10 cellular contexts compared by ENCODE assay signal in the genomic region with DNA sequence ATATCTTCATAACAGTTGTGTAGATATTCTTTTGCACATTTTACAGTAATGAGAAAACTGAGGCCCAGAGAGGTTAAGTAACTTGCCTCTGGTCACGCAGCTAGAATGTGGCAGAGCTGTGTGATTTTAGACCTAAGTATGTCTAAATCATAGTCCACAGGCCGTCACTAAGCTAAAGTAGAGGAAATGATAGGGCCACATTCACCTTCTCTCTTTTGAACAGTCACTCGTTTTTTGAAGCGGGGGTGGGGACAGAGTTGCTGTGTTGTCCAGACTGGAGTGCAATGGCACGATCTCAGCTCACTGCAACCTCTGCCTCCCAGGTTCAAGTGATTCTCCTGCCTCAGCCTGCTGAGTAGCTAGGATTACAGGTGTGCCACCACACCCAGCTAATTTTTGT.
A peak's percentile ranks its signal among the peaks of the same experiment; 100 is the strongest.
DNase-seq lines count a peak whose midpoint lies in the region; ATAC-seq, FAIRE-seq and TF ChIP-seq lines count a peak whose summit lies in the region.
"Had no signal": no experiment of that assay in that cellular context is flagged by ENCODE, and none has a peak within 500 bp of the region (broad histone marks: within the 10 kb centered on the region; RNA-seq: fewer than 3 reads in every experiment).

No MANE protein-coding gene starts in this region.

- no peaks in the 10 kb centered on the region for H3K36me3 ChIP-seq in keratinocyte (ENCODE audit: control insufficient read depth in 2 of 2, extremely low read depth in 1 of 2, insufficient read depth in 2 of 2, low read length in 2 of 2)
- no peaks in the 10 kb centered on the region for H3K36me3 ChIP-seq in transverse colon
- H3K36me3 ChIP-seq: BE2C had no signal

- H3K9me3 ChIP-seq in keratinocyte (ENCODE audit: control insufficient read depth, low read depth, low read length) = no peaks in the 10 kb centered on the region
- H3K9me3 ChIP-seq in transverse colon = no peaks in the 10 kb centered on the region
- H3K9me3 ChIP-seq: BE2C had no signal

- peak overlapping the region; percentile 72 for H3K9ac ChIP-seq in keratinocyte (ENCODE audit: control insufficient read depth, extremely low read depth, insufficient read depth, low read length)

- CTCF ChIA-PET in activated naive CD4-positive, alpha-beta T cell treated with anti-CD3 and anti-CD28 coated beads for 36 hours (lab: Charles Lee) = interaction anchor here (0.6 to 3.2 kb wide), 7 partner anchors 8 to 134 kb away, joined by 3 to 13 read pairs (median 4); a partner anchor contains a TSS
- CTCF ChIA-PET in activated CD4-positive, alpha-beta memory T cell treated with anti-CD3 and anti-CD28 coated beads, Interleukin-2, amount 10 ng/mL, durations not matched to agents 7 days and 5 days (lab: Charles Lee) = interaction anchor here (0.7 to 9.3 kb wide), 10 partner anchors 10 to 175 kb away, joined by 3 to 92 read pairs (median 8); no protein-coding TSS in a partner anchor

- H2AFZ ChIP-seq in keratinocyte (ENCODE audit: control insufficient read depth, low read length) = no peak overlapping the region

- 70 to 75% methylated on average over 2 to 5 of the region's 5 CpGs for WGBS in transverse colon (ENCODE audit: low coverage in 1 of 2), 2 donors

- H3K4me3 Mint-ChIP-seq in activated naive CD4-positive, alpha-beta T cell treated with anti-CD3 and anti-CD28 coated beads for 36 hours = no peak overlapping the region
- H3K4me3 Mint-ChIP-seq in activated CD4-positive, alpha-beta memory T cell treated with anti-CD3 and anti-CD28 coated beads, Interleukin-2, amount 10 ng/mL, durations not matched to agents 7 days and 5 days = no peak overlapping the region

- POLR2A ChIA-PET in activated CD4-positive, alpha-beta memory T cell treated with anti-CD3 and anti-CD28 coated beads, Interleukin-2, amount 10 ng/mL, durations not matched to agents 7 days and 5 days (lab: Charles Lee) = interaction anchor here (0.7 to 10.5 kb wide), 11 partner anchors 9 to 107 kb away, joined by 3 to 301 read pairs (median 6); a partner anchor contains a TSS

- H3K79me2 ChIP-seq in keratinocyte (ENCODE audit: control insufficient read depth, insufficient read depth, low read length) = peaks cover 19% of the 10 kb centered on the region

- H3K27me3 ChIP-seq in keratinocyte (ENCODE audit: control insufficient read depth, extremely low read depth, insufficient read depth, low read length) = no peaks in the 10 kb centered on the region
- no peaks in the 10 kb centered on the region for H3K27me3 ChIP-seq in transverse colon
- H3K27me3 ChIP-seq: BE2C had no signal

- ATAC-seq in GM19324 (IDR thresholded peaks at IDR 0.05; ENCODE audit: low FRiP score, unreplicated experiment) = no peak

- no peaks in the 10 kb centered on the region for H4K20me1 ChIP-seq in keratinocyte (ENCODE audit: control insufficient read depth, extremely low read depth, insufficient read depth, low read length)

- peaks cover 3% of the 10 kb centered on the region for H3K36me3 Mint-ChIP-seq in activated naive CD4-positive, alpha-beta T cell treated with anti-CD3 and anti-CD28 coated beads for 36 hours (ENCODE audit: low read depth)
- peaks cover 39% of the 10 kb centered on the region for H3K36me3 Mint-ChIP-seq in activated CD4-positive, alpha-beta memory T cell treated with anti-CD3 and anti-CD28 coated beads, Interleukin-2, amount 10 ng/mL, durations not matched to agents 7 days and 5 days (ENCODE audit: low read depth)

- dilution Hi-C loops in keratinocyte (cut with MboI; ENCODE audit: extremely low pct_ligation_motif_present, low sequenced_read_pairs) = loop anchor here (25.0 kb wide), 1 partner anchor 142 kb away; no protein-coding TSS in a partner anchor

- intact Hi-C loops in activated naive CD4-positive, alpha-beta T cell treated with anti-CD3 and anti-CD28 coated beads for 36 hours (cut with micrococcal nuclease) = loop anchor here (1.0 to 2.0 kb wide), 2 partner anchors 14 to 54 kb away; no protein-coding TSS in a partner anchor
- intact Hi-C loops in transverse colon (cut with DNase I; ENCODE audit: low total_unique reads) = no loop called here

- peaks cover 95% of the 10 kb centered on the region for H3K4me1 Mint-ChIP-seq in activated naive CD4-positive, alpha-beta T cell treated with anti-CD3 and anti-CD28 coated beads for 36 hours (ENCODE audit: low read depth)
- peaks cover 95% of the 10 kb centered on the region for H3K4me1 Mint-ChIP-seq in activated CD4-positive, alpha-beta memory T cell treated with anti-CD3 and anti-CD28 coated beads, Interleukin-2, amount 10 ng/mL, durations not matched to agents 7 days and 5 days

- no peak for TF ChIP-seq EP300 in transverse colon (IDR thresholded peaks at IDR 0.05; ENCODE audit: low read depth)

- no peaks in the 10 kb centered on the region for H3K9me1 ChIP-seq in keratinocyte (ENCODE audit: control insufficient read depth, extremely low read depth, insufficient read depth, low read length)

- TF ChIP-seq CTCF in keratinocyte (optimal IDR thresholded peaks at IDR 0.05 in 1 of 3, IDR thresholded peaks at IDR 0.05 in 1 of 3, conservative IDR thresholded peaks at IDR 0.05 in 1 of 3; ENCODE audit: extremely low read depth in 1 of 3, insufficient read depth in 2 of 3, low read length in 3 of 3) (no peak), transverse colon (IDR thresholded peaks at IDR 0.05) (no peak)

- in situ Hi-C loops in transverse colon (cut with MboI; ENCODE audit: low pct_ligation_motif_present in 1 of 4, low pct_unique_long_range_greater_than_20kb in 1 of 4, low sequenced_read_pairs in 3 of 4) = loop anchor here in 1 of 4 donors (10.0 kb wide), 1 partner anchor 54 kb away; no protein-coding TSS in a partner anchor

- H3K4me1 ChIP-seq in keratinocyte (ENCODE audit: control insufficient read depth, extremely low read depth, insufficient read depth, low read length) (peaks cover 29% of the 10 kb centered on the region), transverse colon (peaks cover 62 to 87% (median 69%) of the 10 kb centered on the region in 4 donors)

- no peak for TF ChIP-seq POLR2A in transverse colon (IDR thresholded peaks at IDR 0.05)

- no peak overlapping the region for H3K4me3 ChIP-seq in keratinocyte (ENCODE audit: control insufficient read depth in 2 of 3, extremely low read depth in 1 of 3, insufficient read depth in 2 of 3, low read depth in 1 of 3, low read length in 3 of 3)
- H3K4me3 ChIP-seq in transverse colon = no peak overlapping the region

- FAIRE-seq in keratinocyte (lab: Jason Lieb, UNC) = no peak

- H3K27ac ChIP-seq in keratinocyte (ENCODE audit: control insufficient read depth, insufficient read depth, low read length) (peak overlapping the region; percentile 85), transverse colon (peak overlapping the region; percentile 80 to 90 (median 86))

- peak; percentile 45 for DNase-seq in activated naive CD4-positive, alpha-beta T cell treated with anti-CD3 and anti-CD28 coated beads for 36 hours
- no peak for DNase-seq in activated naive CD4-positive, alpha-beta T cell treated with Interleukin-2 at 50 U/mL for 16 hours
- peak; percentile 47 for DNase-seq in activated CD4-positive, alpha-beta memory T cell treated with anti-CD3 and anti-CD28 coated beads, Interleukin-2, amount 10 ng/mL, durations not matched to agents 7 days and 5 days
- no peak for DNase-seq in keratinocyte (ENCODE audit: low read depth, low spot score)
- no peak for DNase-seq in transverse colon
- DNase-seq in hippocampal formation (lab: John Stamatoyannopoulos, UW) = no peak
- DNase-seq in NCI-H446 (lab: John Stamatoyannopoulos, UW) = no peak
- DNase-seq: BE2C, NCI-H1048 had no signal

- peak overlapping the region; percentile 89 for H3K27ac Mint-ChIP-seq in activated naive CD4-positive, alpha-beta T cell treated with anti-CD3 and anti-CD28 coated beads for 36 hours
- peak overlapping the region; percentile 95 for H3K27ac Mint-ChIP-seq in activated CD4-positive, alpha-beta memory T cell treated with anti-CD3 and anti-CD28 coated beads, Interleukin-2, amount 10 ng/mL, durations not matched to agents 7 days and 5 days

- no peaks in the 10 kb centered on the region for H3K27me3 Mint-ChIP-seq in activated naive CD4-positive, alpha-beta T cell treated with anti-CD3 and anti-CD28 coated beads for 36 hours (ENCODE audit: low read depth)
- H3K27me3 Mint-ChIP-seq in activated CD4-positive, alpha-beta memory T cell treated with anti-CD3 and anti-CD28 coated beads, Interleukin-2, amount 10 ng/mL, durations not matched to agents 7 days and 5 days = no peaks in the 10 kb centered on the region

- H3K9me3 Mint-ChIP-seq in activated naive CD4-positive, alpha-beta T cell treated with anti-CD3 and anti-CD28 coated beads for 36 hours = peaks cover 2% of the 10 kb centered on the region
- H3K9me3 Mint-ChIP-seq in activated CD4-positive, alpha-beta memory T cell treated with anti-CD3 and anti-CD28 coated beads, Interleukin-2, amount 10 ng/mL, durations not matched to agents 7 days and 5 days = no peaks in the 10 kb centered on the region

- peak overlapping the region; percentile 78 for H3K4me2 ChIP-seq in keratinocyte (ENCODE audit: control insufficient read depth, extremely low read depth, insufficient read depth, low read depth, low read length)

Comparison
In these comparisons a context has a peak if more than half of its experiments do, and no peak if none do; other contexts are left out.
1. DNase-seq: peak in activated naive CD4-positive, alpha-beta T cell treated with anti-CD3 and anti-CD28 coated beads for 36 hours (single experiment) and activated CD4-positive, alpha-beta memory T cell treated with anti-CD3 and anti-CD28 coated beads, Interleukin-2, amount 10 ng/mL, durations not matched to agents 7 days and 5 days (single experiment); none in activated naive CD4-positive, alpha-beta T cell treated with Interleukin-2 at 50 U/mL for 16 hours (single experiment), keratinocyte (single experiment), transverse colon (single experiment), hippocampal formation (0 of 2) and NCI-H446 (0 of 2).